ENCODE assay signal across 8 cellular contexts in genomic region chr3:159266779-159267178, GRCh38.
DNase-seq lines count a peak whose midpoint lies in the region; ATAC-seq, FAIRE-seq and TF ChIP-seq lines count a peak whose summit lies in the region.

No MANE protein-coding gene starts in this region.

- in situ Hi-C loops in GM13977 (cut with MboI; ENCODE audit: low pct_unique_long_range_greater_than_20kb, low sequenced_read_pairs, unreplicated experiment) = no loop called here
- in situ Hi-C loops in GM12878 (cut with MboI) = no loop called here

- H3K36me3 ChIP-seq in GM12878 (ENCODE audit: control insufficient read depth in 2 of 2, insufficient read depth in 2 of 2, low read length in 1 of 2) (no peaks in the 10 kb centered on the region), gastroesophageal sphincter (no peaks in the 10 kb centered on the region)

- no peaks in the 10 kb centered on the region for H3K79me2 ChIP-seq in GM12878 (ENCODE audit: control insufficient read depth, insufficient read depth, low read length)

- TF ChIP-seq EP300 in GM12878 (IDR thresholded peaks at IDR 0.05; ENCODE audit: borderline replicate concordance in 1 of 2, control insufficient read depth in 1 of 2, low read depth in 2 of 2, low read length in 2 of 2) (no peak), gastroesophageal sphincter (IDR thresholded peaks at IDR 0.05) (no peak)

- H4K20me1 ChIP-seq in GM12878 (ENCODE audit: control insufficient read depth, insufficient read depth) = no peaks in the 10 kb centered on the region; the same call in 1 of the 2 replicates

- no peak overlapping the region for H3K9ac ChIP-seq in GM12878 (ENCODE audit: control insufficient read depth, insufficient read depth, low read length)

- no peaks in the 10 kb centered on the region for H3K4me1 ChIP-seq in GM12878 (ENCODE audit: control insufficient read depth, insufficient read depth, low read length)
- H3K4me1 ChIP-seq in gastroesophageal sphincter = no peaks in the 10 kb centered on the region

- H3K27me3 Mint-ChIP-seq in nephron progenitor cell (ENCODE audit: low read depth, poor library complexity) = peaks cover 28% of the 10 kb centered on the region
- peaks cover 9% of the 10 kb centered on the region for H3K27me3 Mint-ChIP-seq in stimulated activated memory B cell treated with anti-CD40 and anti-IgM and Interleukin-4, amounts not matched to agents 10 μg/mL and 1 μg/mL and 100 μg/mL, for 72 hours

- ATAC-seq in GM12878 = peak; percentile 79
- ATAC-seq in HG03565 (IDR thresholded peaks at IDR 0.05; ENCODE audit: unreplicated experiment) = no peak
- ATAC-seq in gastroesophageal sphincter = no peak
- no peak for ATAC-seq in stimulated activated memory B cell treated with anti-CD40 and anti-IgM and Interleukin-4, amounts not matched to agents 10 μg/mL and 1 μg/mL and 100 μg/mL, for 72 hours

- no peak overlapping the region for H3K4me2 ChIP-seq in GM12878 (ENCODE audit: control insufficient read depth, insufficient read depth)

- RAD21 ChIA-PET in GM12878 (lab: Charles Lee; ENCODE audit: unreplicated experiment) = interaction anchor here (0.5 to 1.1 kb wide), 3 partner anchors 10 to 539 kb away, joined by 3 read pairs; no protein-coding TSS in a partner anchor

- no peak overlapping the region for H3K4me3 Mint-ChIP-seq in nephron progenitor cell
- no peak overlapping the region for H3K4me3 Mint-ChIP-seq in stimulated activated memory B cell treated with anti-CD40 and anti-IgM and Interleukin-4, amounts not matched to agents 10 μg/mL and 1 μg/mL and 100 μg/mL, for 72 hours

- peaks cover 11% of the 10 kb centered on the region for H3K4me1 Mint-ChIP-seq in nephron progenitor cell
- H3K4me1 Mint-ChIP-seq in stimulated activated memory B cell treated with anti-CD40 and anti-IgM and Interleukin-4, amounts not matched to agents 10 μg/mL and 1 μg/mL and 100 μg/mL, for 72 hours = no peaks in the 10 kb centered on the region

- H3K4me3 ChIP-seq in GM12878 = no peak overlapping the region
- H3K4me3 ChIP-seq in gastroesophageal sphincter = no peak overlapping the region

- DNase-seq in CD1c-positive myeloid dendritic cell (ENCODE audit: extremely low spot score) (peak; percentile 14), GM13977 (ENCODE audit: low spot score) (no peak), NCI-H1105 (lab: John Stamatoyannopoulos, UW) (peak; percentile 53), GM12878 (ENCODE audit: low read depth, low spot score) (no peak), nephron progenitor cell (peak; percentile 65)

- H3K9me3 ChIP-seq in GM12878 (replicated peaks; ENCODE audit: control insufficient read depth, insufficient read depth, low read length) (no peaks in the 10 kb centered on the region), gastroesophageal sphincter (no peaks in the 10 kb centered on the region)

- H3K27me3 ChIP-seq in GM12878 (replicated peaks in 1 of 2; ENCODE audit: control insufficient read depth in 2 of 2, insufficient read depth in 2 of 2, low read length in 1 of 2) = no peaks in the 10 kb centered on the region; a peak in 1 of 4 replicates
- H3K27me3 ChIP-seq in gastroesophageal sphincter = no peaks in the 10 kb centered on the region

- H3K36me3 Mint-ChIP-seq in nephron progenitor cell (ENCODE audit: low read depth) = no peaks in the 10 kb centered on the region
- no peaks in the 10 kb centered on the region for H3K36me3 Mint-ChIP-seq in stimulated activated memory B cell treated with anti-CD40 and anti-IgM and Interleukin-4, amounts not matched to agents 10 μg/mL and 1 μg/mL and 100 μg/mL, for 72 hours

- CTCF ChIA-PET in GM12878 (lab: Yijun Ruan, JAX) = interaction anchor here (0.6 to 5.4 kb wide), 16 partner anchors 10 to 941 kb away, joined by 3 to 49 read pairs (median 4); no protein-coding TSS in a partner anchor

- TF ChIP-seq CTCF in GM13977 (IDR thresholded peaks at IDR 0.05; ENCODE audit: extremely low read depth, insufficient read depth, missing control alignments) = peak; percentile 49
- peak; percentile 18 to 38 (median 31); a peak in 4 of 6 replicates for TF ChIP-seq CTCF in GM12878 (IDR thresholded peaks at IDR 0.05 in 2 of 3, conservative IDR thresholded peaks at IDR 0.05 in 1 of 3; ENCODE audit: control insufficient read depth in 2 of 3, extremely low read depth in 1 of 3, insufficient read depth in 1 of 3, low read depth in 3 of 3, low read length in 3 of 3)
- TF ChIP-seq CTCF in nephron progenitor cell (IDR thresholded peaks at IDR 0.05) = peak; percentile 65
- TF ChIP-seq CTCF in gastroesophageal sphincter (IDR thresholded peaks at IDR 0.05) = peak in 1 of 4 experiments; percentile 16

- intact Hi-C loops in GM12878 (cut with micrococcal nuclease; ENCODE audit: unreplicated experiment) = loop anchor here (10.0 kb wide), 1 partner anchor 738 kb away; no protein-coding TSS in a partner anchor

- TF ChIP-seq POLR2A in GM12878 (IDR thresholded peaks at IDR 0.05; ENCODE audit: low read depth, low read length) (no peak), gastroesophageal sphincter (IDR thresholded peaks at IDR 0.05) (no peak)

- H2AFZ ChIP-seq in GM12878 (ENCODE audit: control insufficient read depth, low read depth, low read length) = no peak overlapping the region

- peak; percentile 43; the same call in 1 of the 2 replicates for TF ChIP-seq RAD21 in GM12878 (IDR thresholded peaks at IDR 0.05; ENCODE audit: insufficient read depth, low read depth, low read length)

- FAIRE-seq in GM12878 (lab: Jason Lieb, UNC) = no peak

- no peaks in the 10 kb centered on the region for H3K9me3 Mint-ChIP-seq in nephron progenitor cell
- no peaks in the 10 kb centered on the region for H3K9me3 Mint-ChIP-seq in stimulated activated memory B cell treated with anti-CD40 and anti-IgM and Interleukin-4, amounts not matched to agents 10 μg/mL and 1 μg/mL and 100 μg/mL, for 72 hours

- H3K27ac Mint-ChIP-seq in nephron progenitor cell = no peak overlapping the region
- no peak overlapping the region for H3K27ac Mint-ChIP-seq in stimulated activated memory B cell treated with anti-CD40 and anti-IgM and Interleukin-4, amounts not matched to agents 10 μg/mL and 1 μg/mL and 100 μg/mL, for 72 hours

- POLR2A ChIA-PET in GM12878 (lab: Charles Lee) = no interaction called here

- no TSS peak for BruUV-seq in GM12878 (replicated peaks; lab: Mats Ljungman, UMichigan)

- SMC1A ChIA-PET in GM12878 (lab: Charles Lee; ENCODE audit: uncharacterized antibody, unreplicated experiment) = interaction anchor here (1.5 to 1.8 kb wide), 2 partner anchors 10 to 14 kb away, joined by 4 to 7 read pairs; no protein-coding TSS in a partner anchor

- H3K27ac ChIP-seq in GM12878 (ENCODE audit: control insufficient read depth, insufficient read depth) (no peak overlapping the region), gastroesophageal sphincter (no peak overlapping the region)

- WGBS in GM12878 (ENCODE audit: insufficient coverage, insufficient replicate concordance, low lambda C conversion rate, missing lambda C conversion rate) = 77% methylated on average over 6 of the region's 6 CpGs
- 58 to 80% methylated on average over 6 of the region's 6 CpGs for WGBS in gastroesophageal sphincter (ENCODE audit: low coverage in 1 of 2), 2 donors

TF ChIP-seq in GM12878, 131 proteins besides CTCF, POLR2A, EP300 and RAD21 (continues in another document):
- TF ChIP-seq, protein P1, sequence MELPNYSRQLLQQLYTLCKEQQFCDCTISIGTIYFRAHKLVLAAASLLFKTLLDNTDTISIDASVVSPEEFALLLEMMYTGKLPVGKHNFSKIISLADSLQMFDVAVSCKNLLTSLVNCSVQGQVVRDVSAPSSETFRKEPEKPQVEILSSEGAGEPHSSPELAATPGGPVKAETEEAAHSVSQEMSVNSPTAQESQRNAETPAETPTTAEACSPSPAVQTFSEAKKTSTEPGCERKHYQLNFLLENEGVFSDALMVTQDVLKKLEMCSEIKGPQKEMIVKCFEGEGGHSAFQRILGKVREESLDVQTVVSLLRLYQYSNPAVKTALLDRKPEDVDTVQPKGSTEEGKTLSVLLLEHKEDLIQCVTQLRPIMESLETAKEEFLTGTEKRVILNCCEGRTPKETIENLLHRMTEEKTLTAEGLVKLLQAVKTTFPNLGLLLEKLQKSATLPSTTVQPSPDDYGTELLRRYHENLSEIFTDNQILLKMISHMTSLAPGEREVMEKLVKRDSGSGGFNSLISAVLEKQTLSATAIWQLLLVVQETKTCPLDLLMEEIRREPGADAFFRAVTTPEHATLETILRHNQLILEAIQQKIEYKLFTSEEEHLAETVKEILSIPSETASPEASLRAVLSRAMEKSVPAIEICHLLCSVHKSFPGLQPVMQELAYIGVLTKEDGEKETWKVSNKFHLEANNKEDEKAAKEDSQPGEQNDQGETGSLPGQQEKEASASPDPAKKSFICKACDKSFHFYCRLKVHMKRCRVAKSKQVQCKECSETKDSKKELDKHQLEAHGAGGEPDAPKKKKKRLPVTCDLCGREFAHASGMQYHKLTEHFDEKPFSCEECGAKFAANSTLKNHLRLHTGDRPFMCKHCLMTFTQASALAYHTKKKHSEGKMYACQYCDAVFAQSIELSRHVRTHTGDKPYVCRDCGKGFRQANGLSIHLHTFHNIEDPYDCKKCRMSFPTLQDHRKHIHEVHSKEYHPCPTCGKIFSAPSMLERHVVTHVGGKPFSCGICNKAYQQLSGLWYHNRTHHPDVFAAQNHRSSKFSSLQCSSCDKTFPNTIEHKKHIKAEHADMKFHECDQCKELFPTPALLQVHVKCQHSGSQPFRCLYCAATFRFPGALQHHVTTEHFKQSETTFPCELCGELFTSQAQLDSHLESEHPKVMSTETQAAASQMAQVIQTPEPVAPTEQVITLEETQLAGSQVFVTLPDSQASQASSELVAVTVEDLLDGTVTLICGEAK (IDR thresholded peaks at IDR 0.05; ENCODE audit: borderline replicate concordance) = no peak
- TF ChIP-seq RAD51 (IDR thresholded peaks at IDR 0.05) (no peak), ASH2L (IDR thresholded peaks at IDR 0.05; ENCODE audit: borderline replicate concordance, low read depth) (no peak), MEF2B (IDR thresholded peaks at IDR 0.05; ENCODE audit: partially characterized antibody, poor library complexity, severe bottlenecking) (no peak), IKZF1 (conservative IDR thresholded peaks at IDR 0.05) (no peak), EED (IDR thresholded peaks at IDR 0.05; ENCODE audit: low read depth) (no peak), SREBF2 (IDR thresholded peaks at IDR 0.05; ENCODE audit: low read length) (no peak), ATF7 (IDR thresholded peaks at IDR 0.05; ENCODE audit: low read depth) (no peak), BRCA1 (IDR thresholded peaks at IDR 0.05; ENCODE audit: low read depth, low read length) (no peak)

Comparison
In these comparisons a context has a peak if more than half of its experiments do, and no peak if none do; other contexts are left out.
1. DNase-seq: peak in CD1c-positive myeloid dendritic cell (single experiment), NCI-H1105 (single experiment) and nephron progenitor cell (single experiment); none in GM13977 (single experiment) and GM12878 (single experiment).